23 cellular contexts compared by ENCODE assay signal in the genomic region with DNA sequence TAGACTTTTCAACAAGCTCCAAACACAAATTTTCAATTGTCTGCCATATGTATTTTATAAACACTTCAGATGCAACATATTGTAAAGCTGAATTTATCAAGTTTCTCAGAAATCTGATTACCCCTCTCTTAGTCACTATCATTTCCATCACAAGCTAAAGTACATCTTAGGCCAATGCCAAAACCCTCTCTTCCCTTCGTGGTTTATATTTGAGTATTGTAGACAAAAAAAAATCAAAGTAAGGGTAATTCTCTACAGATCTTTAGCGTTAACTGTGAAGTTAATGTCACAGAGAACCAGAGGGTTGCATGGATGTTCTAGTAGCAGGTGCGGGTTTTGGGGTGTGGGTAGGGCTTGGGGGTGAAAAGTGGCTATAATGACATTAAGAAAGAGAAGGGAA.
"Had no signal": no experiment of that assay in that cellular context is flagged by ENCODE, and none has a peak within 500 bp of the region (broad histone marks: within the 10 kb centered on the region; RNA-seq: fewer than 3 reads in every experiment).

No MANE protein-coding gene starts in this region.

- H3K27me3 Mint-ChIP-seq: activated CD4-positive, alpha-beta memory T cell treated with anti-CD3 and anti-CD28 coated beads for 36 hours; activated CD4-positive, alpha-beta T cell treated with anti-CD3 and anti-CD28 coated beads for 36 hours; activated CD4-positive, alpha-beta T cell treated with anti-CD3 and anti-CD28 coated beads, Interleukin-2, amount 10 ng/mL, durations not matched to agents 24 days and 14 days; activated naive CD8-positive, alpha-beta T cell; central memory CD8-positive, alpha-beta T cell; dendritic cell treated with granulocyte-macrophage colony-stimulating factor and Interleukin-4, amounts not matched to agents 40 ng/mL and 50 ng/mL, for 4 days; T-helper 17 cell had no signal

- H3K4me3 Mint-ChIP-seq: activated CD4-positive, alpha-beta memory T cell treated with anti-CD3 and anti-CD28 coated beads for 36 hours; activated CD4-positive, alpha-beta T cell treated with anti-CD3 and anti-CD28 coated beads for 36 hours; activated CD4-positive, alpha-beta T cell treated with anti-CD3 and anti-CD28 coated beads, Interleukin-2, amount 10 ng/mL, durations not matched to agents 24 days and 14 days; activated naive CD8-positive, alpha-beta T cell; central memory CD8-positive, alpha-beta T cell; dendritic cell treated with granulocyte-macrophage colony-stimulating factor and Interleukin-4, amounts not matched to agents 40 ng/mL and 50 ng/mL, for 4 days; endodermal cell; T-helper 17 cell had no signal

- H3K9me3 Mint-ChIP-seq: endodermal cell had no signal

- ATAC-seq: activated CD4-positive, alpha-beta T cell treated with anti-CD3 and anti-CD28 coated beads for 36 hours; esophagus mucosa; T-helper 17 cell had no signal

- DNase-seq: activated CD4-positive, alpha-beta memory T cell treated with anti-CD3 and anti-CD28 coated beads for 36 hours; activated CD4-positive, alpha-beta T cell treated with anti-CD3 and anti-CD28 coated beads for 36 hours; activated CD4-positive, alpha-beta T cell treated with anti-CD3 and anti-CD28 coated beads, Interleukin-2, amount 10 ng/mL, durations not matched to agents 24 days and 14 days; activated CD4-positive, CD25-positive, alpha-beta regulatory T cell; activated CD4-positive, CD25-positive, alpha-beta regulatory T cell treated with anti-CD3 and anti-CD28 coated beads, Interleukin-2, amount 50 U/mL, for 72 hours; activated CD8-positive, alpha-beta memory T cell treated with anti-CD3 and anti-CD28 coated beads for 24 hours; activated effector memory CD4-positive, alpha-beta T cell treated with Interleukin-2 at 50 U/mL for 16 hours; activated gamma-delta T cell treated with Interleukin-2 at 50 U/mL for 16 hours; activated naive CD4-positive, alpha-beta T cell treated with anti-CD3 and anti-CD28 coated beads, Interleukin-2, amount 50 U/mL, for 16 hours; activated naive CD4-positive, alpha-beta T cell treated with Interleukin-2 at 50 U/mL for 16 hours; activated T-cell treated with anti-CD3 and anti-CD28 coated beads, Interleukin-2, amount 50 U/mL, for 48 hours; amniotic stem cell; anterior cingulate cortex; dorsolateral prefrontal cortex; effector memory CD4-positive, alpha-beta T cell; endodermal cell; head of caudate nucleus; T-helper 1 cell; T-helper 17 cell had no signal

- H3K4me1 Mint-ChIP-seq: central memory CD8-positive, alpha-beta T cell; endodermal cell; T-helper 17 cell had no signal

- H3K27ac Mint-ChIP-seq: activated CD4-positive, alpha-beta memory T cell treated with anti-CD3 and anti-CD28 coated beads for 36 hours; activated CD4-positive, alpha-beta T cell treated with anti-CD3 and anti-CD28 coated beads for 36 hours; activated CD4-positive, alpha-beta T cell treated with anti-CD3 and anti-CD28 coated beads, Interleukin-2, amount 10 ng/mL, durations not matched to agents 24 days and 14 days; activated naive CD8-positive, alpha-beta T cell; dendritic cell treated with granulocyte-macrophage colony-stimulating factor and Interleukin-4, amounts not matched to agents 40 ng/mL and 50 ng/mL, for 4 days; endodermal cell; T-helper 17 cell had no signal
